Comparison of ENCODE assay signal across 10 cellular contexts in the genomic region with DNA sequence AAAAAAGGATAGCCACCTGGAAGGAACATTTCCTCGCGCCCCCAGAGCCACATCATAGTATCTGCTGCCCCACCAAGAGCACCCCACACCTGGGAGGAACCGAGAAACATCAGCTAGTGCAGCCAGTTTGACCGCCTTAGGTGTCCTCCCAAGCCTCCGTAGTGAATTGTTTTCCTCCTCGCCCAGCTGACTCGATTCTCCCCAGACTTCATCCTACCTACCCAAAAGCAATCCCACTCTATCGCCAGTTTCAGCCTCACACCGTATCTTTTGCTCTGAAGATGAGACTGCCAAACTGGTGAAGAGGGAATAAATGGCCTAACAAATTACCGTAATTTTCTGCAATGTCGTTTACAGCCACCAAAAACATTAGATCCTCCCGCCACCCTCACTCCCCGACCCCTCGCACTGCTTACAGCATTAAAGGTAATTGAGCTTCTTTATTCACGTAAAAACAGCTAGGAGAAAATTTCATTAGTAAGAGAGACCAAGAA. TPM values are rescaled to one million over a fixed set of nuclear protein-coding genes. Genes with fewer than 3 reads are reported as not detected.
DNase-seq lines count a peak whose midpoint lies in the region; ATAC-seq, FAIRE-seq and TF ChIP-seq lines count a peak whose summit lies in the region.
"Had no signal": no experiment of that assay in that cellular context is flagged by ENCODE, and none has a peak within 500 bp of the region (broad histone marks: within the 10 kb centered on the region; RNA-seq: fewer than 3 reads in every experiment).

No MANE protein-coding gene starts in this region.

- H3K27me3 Mint-ChIP-seq in activated T-cell treated with anti-CD3 and anti-CD28 coated beads, Interleukin-2, amount 50 U/mL, for 72 hours (ENCODE audit: low read depth), result no peaks in the 10 kb centered on the region
- peaks cover 4% of the 10 kb centered on the region for H3K27me3 Mint-ChIP-seq in T-helper 17 cell

- H3K23ac ChIP-seq in H1 (ENCODE audit: insufficient read length), result no peak overlapping the region

- no peaks in the 10 kb centered on the region for H3K36me3 ChIP-seq in H1 (ENCODE audit: control insufficient read depth in 2 of 4, insufficient read depth in 4 of 4, low read length in 3 of 4)

- peak overlapping the region; percentile 3 to 5; a peak in 3 of 4 replicates for H3K4me2 ChIP-seq in H1 (ENCODE audit: insufficient read depth in 1 of 2, low read depth in 2 of 2, low read length in 2 of 2)

- H3K4me3 ChIP-seq in H1 (ENCODE audit: extremely low read depth in 1 of 4, insufficient read depth in 2 of 4, low read depth in 3 of 4, low read length in 4 of 4), result no peak overlapping the region

- no peak overlapping the region for H4K5ac ChIP-seq in H1 (ENCODE audit: insufficient read length, low read depth, low read length)

- TF ChIP-seq EP300 in H1 (IDR thresholded peaks at IDR 0.05; ENCODE audit: borderline replicate concordance in 1 of 2, low read depth in 2 of 2, low read length in 2 of 2), result no peak

- H2BK20ac ChIP-seq in H1 (ENCODE audit: low read length), result no peak overlapping the region

- no peak for DNase-seq in activated T-cell treated with anti-CD3 and anti-CD28 coated beads, Interleukin-2, amount 50 U/mL, for 72 hours
- DNase-seq in activated T-cell treated with anti-CD3 and anti-CD28 coated beads, Interleukin-2, amount 50 U/mL, for 48 hours, result no peak
- DNase-seq in T-helper 17 cell, result no peak
- DNase-seq in H1 (ENCODE audit: low read depth in 1 of 2, low spot score in 2 of 2), result no peak
- no peak for DNase-seq in stimulated activated effector memory CD8-positive, alpha-beta T cell treated with anti-CD3 and anti-CD28 coated beads, Interleukin-12 subunit alpha, Interleukin-12 subunit beta, amount 100 ng/mL, for 72 hours (ENCODE audit: low spot score in 2 of 2)
- DNase-seq in activated CD4-positive, CD25-positive, alpha-beta regulatory T cell treated with anti-CD3 and anti-CD28 coated beads, Interleukin-2, amount 50 U/mL, for 72 hours, result no peak
- DNase-seq in Ammon's horn (ENCODE audit: low spot score), result no peak
- DNase-seq: T-helper 9 cell had no signal

- no peak overlapping the region for H2BK5ac ChIP-seq in H1 (ENCODE audit: low read depth, low read length)

- peaks cover 36% of the 10 kb centered on the region for H3K4me1 Mint-ChIP-seq in activated T-cell treated with anti-CD3 and anti-CD28 coated beads, Interleukin-2, amount 50 U/mL, for 72 hours (ENCODE audit: low read depth)
- H3K4me1 Mint-ChIP-seq in T-helper 17 cell, result peaks cover 29% of the 10 kb centered on the region
- peaks cover 38% of the 10 kb centered on the region for H3K4me1 Mint-ChIP-seq in stimulated activated effector memory CD8-positive, alpha-beta T cell treated with anti-CD3 and anti-CD28 coated beads, Interleukin-12 subunit alpha, Interleukin-12 subunit beta, amount 100 ng/mL, for 72 hours

- H3K56ac ChIP-seq in H1 (replicated peaks; ENCODE audit: insufficient read length, low read depth, low read length), result no peak overlapping the region

- H3K9ac ChIP-seq in H1 (replicated peaks in 1 of 4; ENCODE audit: extremely low read depth in 1 of 4, low read depth in 3 of 4, low read length in 3 of 4), result no peak overlapping the region

- H4K8ac ChIP-seq in H1 (ENCODE audit: extremely low read depth, insufficient read depth, low read length), result peak overlapping the region; percentile 81; the same call in 1 of the 2 replicates

- H2BK15ac ChIP-seq in H1 (ENCODE audit: low read length), result 0 out of 2 replicates have a peak overlapping the region, but pooled peaks have one; percentile 0

- H2BK120ac ChIP-seq in H1 (replicated peaks; ENCODE audit: low read depth, low read length), result no peak overlapping the region

- ATAC-seq in activated T-cell treated with anti-CD3 and anti-CD28 coated beads, Interleukin-2, amount 50 U/mL, for 72 hours (replicated peaks in 1 of 2), result no peak
- ATAC-seq in T-helper 17 cell, result no peak
- no peak for ATAC-seq in stimulated activated effector memory CD8-positive, alpha-beta T cell treated with anti-CD3 and anti-CD28 coated beads, Interleukin-12 subunit alpha, Interleukin-12 subunit beta, amount 100 ng/mL, for 72 hours
- no peak for ATAC-seq in HG03159 (IDR thresholded peaks at IDR 0.05; ENCODE audit: unreplicated experiment)

- H2AFZ ChIP-seq in H1 (ENCODE audit: low read length), result no peak overlapping the region

- H3K14ac ChIP-seq in H1 (ENCODE audit: insufficient read length), result no peak overlapping the region

- H3K27me3 ChIP-seq in H1 (replicated peaks in 1 of 4; ENCODE audit: control insufficient read depth in 3 of 4, extremely low read depth in 1 of 4, insufficient read depth in 3 of 4, low read length in 3 of 4), result no peaks in the 10 kb centered on the region; a peak in 1 of 7 replicates

- H3K79me1 ChIP-seq in H1 (ENCODE audit: low read depth, low read length), result peaks cover 2% of the 10 kb centered on the region; the same call in 1 of the 2 replicates

- no peak overlapping the region for H3K4ac ChIP-seq in H1 (replicated peaks; ENCODE audit: insufficient read length, low read depth, low read length)

- H2BK12ac ChIP-seq in H1 (ENCODE audit: low read depth, low read length), result no peak overlapping the region

- peak overlapping the region; percentile 22 to 99 for H3K4me3 Mint-ChIP-seq in activated T-cell treated with anti-CD3 and anti-CD28 coated beads, Interleukin-2, amount 50 U/mL, for 72 hours
- H3K4me3 Mint-ChIP-seq in T-helper 17 cell, result peak overlapping the region; percentile 74
- peak overlapping the region; percentile 94 for H3K4me3 Mint-ChIP-seq in stimulated activated effector memory CD8-positive, alpha-beta T cell treated with anti-CD3 and anti-CD28 coated beads, Interleukin-12 subunit alpha, Interleukin-12 subunit beta, amount 100 ng/mL, for 72 hours

- no peak overlapping the region for H3K27ac ChIP-seq in H1 (ENCODE audit: low read depth, low read length)

- H3K27ac Mint-ChIP-seq in activated T-cell treated with anti-CD3 and anti-CD28 coated beads, Interleukin-2, amount 50 U/mL, for 72 hours, result no peak overlapping the region
- peak overlapping the region; percentile 95 for H3K27ac Mint-ChIP-seq in T-helper 17 cell
- H3K27ac Mint-ChIP-seq in stimulated activated effector memory CD8-positive, alpha-beta T cell treated with anti-CD3 and anti-CD28 coated beads, Interleukin-12 subunit alpha, Interleukin-12 subunit beta, amount 100 ng/mL, for 72 hours, result no peak overlapping the region

- H3K9me3 ChIP-seq in T-helper 17 cell (ENCODE audit: control insufficient read depth, low read length, poor library complexity, severe bottlenecking) (no peaks in the 10 kb centered on the region), H1 (ENCODE audit: insufficient read depth in 2 of 2, low read depth in 1 of 2, low read length in 1 of 2) (no peaks in the 10 kb centered on the region)

- no peak overlapping the region for H4K91ac ChIP-seq in H1 (replicated peaks; ENCODE audit: insufficient read length, low read length)

- WGBS in H1 (ENCODE audit: extremely low coverage in 1 of 2, insufficient coverage in 1 of 2, insufficient read length in 1 of 2, insufficient replicate concordance in 2 of 2, low coverage in 1 of 2, low lambda C conversion rate in 2 of 2, missing lambda C conversion rate in 1 of 2), 2 experiments, result 84% methylated on average over 15 of the region's 15 CpGs; no CpG with 5 or more reads in 1 of the 2 experiments

- H3K18ac ChIP-seq in H1 (ENCODE audit: extremely low read depth, low read length), result no peak overlapping the region

- peaks cover 0 to 2% of the 10 kb centered on the region in 2 donors for H3K36me3 Mint-ChIP-seq in activated T-cell treated with anti-CD3 and anti-CD28 coated beads, Interleukin-2, amount 50 U/mL, for 72 hours (ENCODE audit: insufficient read depth in 2 of 2)
- peaks cover 2% of the 10 kb centered on the region for H3K36me3 Mint-ChIP-seq in T-helper 17 cell (ENCODE audit: low read depth)
- peaks cover 24% of the 10 kb centered on the region for H3K36me3 Mint-ChIP-seq in stimulated activated effector memory CD8-positive, alpha-beta T cell treated with anti-CD3 and anti-CD28 coated beads, Interleukin-12 subunit alpha, Interleukin-12 subunit beta, amount 100 ng/mL, for 72 hours

- CTCF ChIA-PET in H1 (lab: Charles Lee; ENCODE audit: partially characterized antibody), result interaction anchor here (0.7 to 8.0 kb wide), 18 partner anchors 10 to 262 kb away, joined by 3 to 66 read pairs (median 4); a partner anchor contains a TSS

- H3K4me1 ChIP-seq in H1 (replicated peaks in 1 of 4; ENCODE audit: control insufficient read depth in 3 of 4, insufficient read depth in 4 of 4, low read length in 3 of 4), result peaks cover 9 to 16% (median 13%) of the 10 kb centered on the region in 4 experiments

- FAIRE-seq in H1 (lab: Jason Lieb, UNC), result no peak
- FAIRE-seq: colon had no signal

- no peak for TF ChIP-seq RAD21 in H1 (IDR thresholded peaks at IDR 0.05 in 1 of 2, conservative IDR thresholded peaks at IDR 0.05 in 1 of 2; ENCODE audit: low read depth in 2 of 2, low read length in 2 of 2)

- TF ChIP-seq CTCF in H1 (IDR thresholded peaks at IDR 0.05; ENCODE audit: control extremely low read depth in 1 of 3, insufficient read depth in 1 of 3, low read depth in 1 of 3, low read length in 3 of 3), result no peak

- TF ChIP-seq POLR2A in H1 (IDR thresholded peaks at IDR 0.05; ENCODE audit: control extremely low read depth in 1 of 2, low read depth in 2 of 2, low read length in 2 of 2), result no peak

- H3K79me2 ChIP-seq in H1 (ENCODE audit: control insufficient read depth in 1 of 2, insufficient read depth in 2 of 2, low read length in 2 of 2), result peaks cover 10 to 31% of the 10 kb centered on the region in 2 experiments

- peaks cover 1% of the 10 kb centered on the region; the same call in 1 of the 2 replicates for H3K23me2 ChIP-seq in H1 (ENCODE audit: low read depth, low read length)

- no peaks in the 10 kb centered on the region for H4K20me1 ChIP-seq in H1 (replicated peaks in 1 of 2; ENCODE audit: control insufficient read depth in 1 of 2, insufficient read depth in 2 of 2, low read length in 2 of 2)

- H3K9me3 Mint-ChIP-seq in activated T-cell treated with anti-CD3 and anti-CD28 coated beads, Interleukin-2, amount 50 U/mL, for 72 hours, result no peaks in the 10 kb centered on the region
- no peaks in the 10 kb centered on the region for H3K9me3 Mint-ChIP-seq in stimulated activated effector memory CD8-positive, alpha-beta T cell treated with anti-CD3 and anti-CD28 coated beads, Interleukin-12 subunit alpha, Interleukin-12 subunit beta, amount 100 ng/mL, for 72 hours

- H2AK5ac ChIP-seq in H1 (ENCODE audit: low read depth, low read length), result no peak overlapping the region

- POLR2A ChIA-PET in H1 (lab: Charles Lee; ENCODE audit: partially characterized antibody), result interaction anchor here (0.6 to 4.2 kb wide), 9 partner anchors 14 to 203 kb away, joined by 3 to 30 read pairs (median 4); a partner anchor contains a TSS

RNA-seq across cellular contexts. Expression of a gene that starts 1.2 kb away (rescaled TPM):
- total RNA-seq in activated T-cell treated with anti-CD3 and anti-CD28 coated beads, Interleukin-2, amount 50 U/mL, for 72 hours, result 10 to 100 TPM; 44.8 to 54.5 TPM
- 10 to 100 TPM; 47.6 to 51.5 TPM for total RNA-seq in T-helper 17 cell
- total RNA-seq in H1 (2021; fragmentation: NEBNext Ultra II Directional; extraction: Animal tissue kit (Norgen Biotek cat#: 25700)), result 59.3 and 61.5 TPM in 2 replicates
- polyA plus RNA-seq in H1 (2011; rRNA removed), result 42.8 and 55.0 TPM in 2 replicates
- 47.5 TPM for polyA plus RNA-seq in H1 (2011; cell fraction: cytosol; rRNA removed)
- 67.8 TPM for polyA plus RNA-seq in H1 (2011; cell fraction: nucleus; rRNA removed)
- 31.7 to 50.0 TPM (median 40.8 TPM) in 4 replicates for polyA plus RNA-seq in H1 (2012, experiment 1 of 2)
- polyA plus RNA-seq in H1 (2012, experiment 2 of 2), result 6.9 TPM
- polyA plus RNA-seq in H1 (2013, experiment 1 of 2), result 47.6 TPM
- 48.7 TPM for polyA plus RNA-seq in H1 (2013, experiment 2 of 2)
- 129 and 143 TPM in 2 replicates for polyA minus RNA-seq in H1 (2011; rRNA and poly(A)+ RNA removed)
- polyA minus RNA-seq in H1 (2011; cell fraction: cytosol; rRNA and poly(A)+ RNA removed), result 41.7 TPM
- 77.3 TPM for polyA minus RNA-seq in H1 (2011; cell fraction: nucleus; rRNA and poly(A)+ RNA removed)

RNA-seq across cellular contexts. Expression of a gene that starts 20.7 kb away (rescaled TPM):
- total RNA-seq in activated T-cell treated with anti-CD3 and anti-CD28 coated beads, Interleukin-2, amount 50 U/mL, for 72 hours, result 100 to 1,000 TPM; 120 to 129 TPM
- 10 to 100 TPM; 56.2 to 56.6 TPM for total RNA-seq in T-helper 17 cell
- total RNA-seq in H1 (2021; fragmentation: NEBNext Ultra II Directional; extraction: Animal tissue kit (Norgen Biotek cat#: 25700)), result 31.9 and 39.4 TPM in 2 replicates
- polyA plus RNA-seq in H1 (2011; rRNA removed), result 52.0 and 65.3 TPM in 2 replicates
- 70.9 TPM for polyA plus RNA-seq in H1 (2011; cell fraction: cytosol; rRNA removed)
- polyA plus RNA-seq in H1 (2011; cell fraction: nucleus; rRNA removed), result 74.8 TPM
- 54.7 to 66.8 TPM (median 60.2 TPM) in 4 replicates for polyA plus RNA-seq in H1 (2012, experiment 1 of 2)
- polyA plus RNA-seq in H1 (2012, experiment 2 of 2), result 40.4 TPM
- polyA plus RNA-seq in H1 (2013, experiment 1 of 2), result 39.1 TPM
- 38.6 TPM for polyA plus RNA-seq in H1 (2013, experiment 2 of 2)
- polyA minus RNA-seq in H1 (2011; rRNA and poly(A)+ RNA removed), result 79.6 and 89.9 TPM in 2 replicates
- polyA minus RNA-seq in H1 (2011; cell fraction: cytosol; rRNA and poly(A)+ RNA removed), result 29.4 TPM
- polyA minus RNA-seq in H1 (2011; cell fraction: nucleus; rRNA and poly(A)+ RNA removed), result 37.1 TPM

RNA-seq across cellular contexts. Expression of a gene that starts 56.0 kb away (rescaled TPM):
- total RNA-seq in activated T-cell treated with anti-CD3 and anti-CD28 coated beads, Interleukin-2, amount 50 U/mL, for 72 hours, result 10 to 100 TPM; 30.6 to 33.4 TPM
- 10 to 100 TPM; 19.2 to 19.9 TPM for total RNA-seq in T-helper 17 cell
- total RNA-seq in H1 (2021; fragmentation: NEBNext Ultra II Directional; extraction: Animal tissue kit (Norgen Biotek cat#: 25700)), result 31.9 and 34.0 TPM in 2 replicates
- 11.3 and 13.7 TPM in 2 replicates for polyA plus RNA-seq in H1 (2011; rRNA removed)
- polyA plus RNA-seq in H1 (2011; cell fraction: cytosol; rRNA removed), result 13.9 TPM
- polyA plus RNA-seq in H1 (2011; cell fraction: nucleus; rRNA removed), result 13.2 TPM
- polyA plus RNA-seq in H1 (2012, experiment 1 of 2), result 15.2 to 17.1 TPM (median 16.4 TPM) in 4 replicates
- polyA plus RNA-seq in H1 (2012, experiment 2 of 2), result 9.8 TPM
- 13.0 TPM for polyA plus RNA-seq in H1 (2013, experiment 1 of 2)
- 12.3 TPM for polyA plus RNA-seq in H1 (2013, experiment 2 of 2)
- 17.2 and 23.8 TPM in 2 replicates for polyA minus RNA-seq in H1 (2011; rRNA and poly(A)+ RNA removed)
- polyA minus RNA-seq in H1 (2011; cell fraction: cytosol; rRNA and poly(A)+ RNA removed), result 19.9 TPM
- 18.7 TPM for polyA minus RNA-seq in H1 (2011; cell fraction: nucleus; rRNA and poly(A)+ RNA removed)
